ENCODE assay signal across 15 cellular contexts in genomic region chr3:52087728-52088127, GRCh38. TPM values are rescaled to one million over a fixed set of nuclear protein-coding genes. Genes with fewer than 3 reads are reported as not detected.
DNase-seq lines count a peak whose midpoint lies in the region; ATAC-seq and TF ChIP-seq lines count a peak whose summit lies in the region.
"Had no signal": no experiment of that assay in that cellular context is flagged by ENCODE, and none has a peak within 500 bp of the region (broad histone marks: within the 10 kb centered on the region; RNA-seq: fewer than 3 reads in every experiment).

No MANE protein-coding gene starts in this region.

- no peak overlapping the region for H2BK15ac ChIP-seq in H9 (ENCODE audit: low read depth, low read length)

- no peak overlapping the region for H4K5ac ChIP-seq in H9 (ENCODE audit: insufficient read length, low read depth, low read length)

- no peaks in the 10 kb centered on the region for H3K79me1 ChIP-seq in H9 (ENCODE audit: insufficient read depth, low read depth, low read length, poor library complexity, severe bottlenecking)

- no peak overlapping the region for H3K4ac ChIP-seq in H9 (ENCODE audit: low read depth, low read length)

- no peak overlapping the region for H3K18ac ChIP-seq in H9 (ENCODE audit: insufficient read length, low read depth, low read length)

- no peak overlapping the region for H2BK12ac ChIP-seq in H9 (ENCODE audit: insufficient read length, low read depth, low read length)

- H3K23me2 ChIP-seq in H9 (ENCODE audit: insufficient read length, low read depth, low read length, poor library complexity, severe bottlenecking) = no peaks in the 10 kb centered on the region

- H2AK5ac ChIP-seq in H9 (ENCODE audit: insufficient read length, low read length) = no peak overlapping the region

- no peak overlapping the region for H3K4me3 Mint-ChIP-seq in activated naive CD8-positive, alpha-beta T cell treated with anti-CD3 and anti-CD28 coated beads, Interleukin-2, amount 10 ng/mL, durations not matched to agents 7 days and 5 days
- H3K4me3 Mint-ChIP-seq in activated naive CD8-positive, alpha-beta T cell treated with anti-CD3 and anti-CD28 coated beads, Interleukin-2, amount 50 U/mL, for 24 hours = no peak overlapping the region
- H3K4me3 Mint-ChIP-seq in central memory CD8-positive, alpha-beta T cell = no peak overlapping the region
- H3K4me3 Mint-ChIP-seq in mesothelial cell of epicardium (no peak overlapping the region), H9 (no peak overlapping the region)

- H3K9me3 Mint-ChIP-seq in activated naive CD8-positive, alpha-beta T cell treated with anti-CD3 and anti-CD28 coated beads, Interleukin-2, amount 10 ng/mL, durations not matched to agents 7 days and 5 days = no peaks in the 10 kb centered on the region
- no peaks in the 10 kb centered on the region for H3K9me3 Mint-ChIP-seq in activated naive CD8-positive, alpha-beta T cell treated with anti-CD3 and anti-CD28 coated beads, Interleukin-2, amount 50 U/mL, for 24 hours
- H3K9me3 Mint-ChIP-seq in central memory CD8-positive, alpha-beta T cell = no peaks in the 10 kb centered on the region
- no peaks in the 10 kb centered on the region for H3K9me3 Mint-ChIP-seq in mesothelial cell of epicardium
- H3K9me3 Mint-ChIP-seq in H9 = no peaks in the 10 kb centered on the region

- WGBS in H9 (ENCODE audit: extremely low coverage, insufficient read length, low lambda C conversion rate) = no CpG with 5 or more reads among the region's 3 CpGs

- no peak overlapping the region for H4K91ac ChIP-seq in H9 (ENCODE audit: insufficient read length, low read depth, low read length)

- no peak overlapping the region for H4K8ac ChIP-seq in H9 (replicated peaks; ENCODE audit: insufficient read length, low read depth, low read length)

- H3K14ac ChIP-seq in H9 (ENCODE audit: insufficient read depth, low read length) = no peak overlapping the region

- H2AFZ ChIP-seq in H9 (ENCODE audit: low read length) = no peak overlapping the region

- H3K4me3 ChIP-seq in uterus = no peak overlapping the region
- H3K4me3 ChIP-seq: adrenal gland, prostate gland, thoracic aorta had no signal

- peak overlapping the region; percentile 73 for H3K27ac Mint-ChIP-seq in activated naive CD8-positive, alpha-beta T cell treated with anti-CD3 and anti-CD28 coated beads, Interleukin-2, amount 10 ng/mL, durations not matched to agents 7 days and 5 days
- no peak overlapping the region for H3K27ac Mint-ChIP-seq in activated naive CD8-positive, alpha-beta T cell treated with anti-CD3 and anti-CD28 coated beads, Interleukin-2, amount 50 U/mL, for 24 hours
- peak overlapping the region; percentile 61 for H3K27ac Mint-ChIP-seq in central memory CD8-positive, alpha-beta T cell (ENCODE audit: low read depth)
- peak overlapping the region; percentile 40 for H3K27ac Mint-ChIP-seq in mesothelial cell of epicardium
- H3K27ac Mint-ChIP-seq in H9 = peak overlapping the region in 1 of 3 experiments; percentile 13; a peak in 1 of 7 replicates

- peak overlapping the region; percentile 31 to 75 for H3K27ac ChIP-seq in uterus
- H3K27ac ChIP-seq in H9 (ENCODE audit: insufficient read length, low read depth, low read length) = no peak overlapping the region
- H3K27ac ChIP-seq: adrenal gland, prostate gland had no signal

- H3K27me3 ChIP-seq in uterus (no peaks in the 10 kb centered on the region), H9 (ENCODE audit: insufficient read depth, low read length) (no peaks in the 10 kb centered on the region)
- H3K27me3 ChIP-seq: adrenal gland had no signal

- no peak overlapping the region for H2BK120ac ChIP-seq in H9 (ENCODE audit: low read depth, low read length, poor library complexity, severe bottlenecking)

- TF ChIP-seq CTCF in mesothelial cell of epicardium (IDR thresholded peaks at IDR 0.05; ENCODE audit: unreplicated experiment) = no peak
- TF ChIP-seq CTCF in uterus (IDR thresholded peaks at IDR 0.05) = no peak
- no peak for TF ChIP-seq CTCF in omental fat pad (IDR thresholded peaks at IDR 0.05)
- TF ChIP-seq CTCF in H9 (conservative IDR thresholded peaks at IDR 0.05) = no peak

- H3K56ac ChIP-seq in H9 (ENCODE audit: insufficient read length, low read depth, low read length) = no peak overlapping the region

- no peak for ATAC-seq in activated naive CD8-positive, alpha-beta T cell treated with anti-CD3 and anti-CD28 coated beads, Interleukin-2, amount 10 ng/mL, durations not matched to agents 7 days and 5 days (ENCODE audit: low read depth)
- ATAC-seq in activated naive CD8-positive, alpha-beta T cell treated with anti-CD3 and anti-CD28 coated beads, Interleukin-2, amount 50 U/mL, for 24 hours = no peak
- no peak for ATAC-seq in central memory CD8-positive, alpha-beta T cell (replicated peaks; ENCODE audit: extremely low read depth, poor library complexity, severe bottlenecking)
- no peak for ATAC-seq in omental fat pad (ENCODE audit: low FRiP score)
- ATAC-seq: SK-N-SH treated with all-trans-retinoic acid at 6 μM for 48 hours had no signal

- H3K27me3 Mint-ChIP-seq in activated naive CD8-positive, alpha-beta T cell treated with anti-CD3 and anti-CD28 coated beads, Interleukin-2, amount 10 ng/mL, durations not matched to agents 7 days and 5 days = no peaks in the 10 kb centered on the region
- H3K27me3 Mint-ChIP-seq in activated naive CD8-positive, alpha-beta T cell treated with anti-CD3 and anti-CD28 coated beads, Interleukin-2, amount 50 U/mL, for 24 hours = no peaks in the 10 kb centered on the region
- H3K27me3 Mint-ChIP-seq in central memory CD8-positive, alpha-beta T cell = no peaks in the 10 kb centered on the region
- H3K27me3 Mint-ChIP-seq in mesothelial cell of epicardium (ENCODE audit: low read depth) (no peaks in the 10 kb centered on the region), H9 (ENCODE audit: low read depth) (no peaks in the 10 kb centered on the region)

- intact Hi-C loops in uterus (cut with DNase I; ENCODE audit: low total_unique reads) = no loop called here

- H3K36me3 Mint-ChIP-seq in activated naive CD8-positive, alpha-beta T cell treated with anti-CD3 and anti-CD28 coated beads, Interleukin-2, amount 10 ng/mL, durations not matched to agents 7 days and 5 days = peaks cover 2% of the 10 kb centered on the region
- no peaks in the 10 kb centered on the region for H3K36me3 Mint-ChIP-seq in activated naive CD8-positive, alpha-beta T cell treated with anti-CD3 and anti-CD28 coated beads, Interleukin-2, amount 50 U/mL, for 24 hours (ENCODE audit: low read depth)
- H3K36me3 Mint-ChIP-seq in central memory CD8-positive, alpha-beta T cell (ENCODE audit: insufficient read depth) = no peaks in the 10 kb centered on the region
- no peaks in the 10 kb centered on the region for H3K36me3 Mint-ChIP-seq in mesothelial cell of epicardium
- H3K36me3 Mint-ChIP-seq in H9 (ENCODE audit: insufficient read depth in 1 of 3, low read depth in 3 of 3) = peaks cover 3 to 12% (median 5%) of the 10 kb centered on the region in 3 experiments; a peak in 5 of 7 replicates

- DNase-seq in activated naive CD8-positive, alpha-beta T cell treated with anti-CD3 and anti-CD28 coated beads, Interleukin-2, amount 10 ng/mL, durations not matched to agents 7 days and 5 days = no peak
- no peak for DNase-seq in activated naive CD8-positive, alpha-beta T cell treated with anti-CD3 and anti-CD28 coated beads, Interleukin-2, amount 50 U/mL, for 24 hours
- DNase-seq in central memory CD8-positive, alpha-beta T cell (ENCODE audit: low spot score in 2 of 2) = no peak
- DNase-seq in mesothelial cell of epicardium (ENCODE audit: low spot score in 2 of 2, unreplicated experiment in 2 of 2) (no peak), uterus (no peak), omental fat pad (ENCODE audit: low spot score) (no peak), H9 (no peak), NAMALWA (ENCODE audit: low spot score) (no peak)
- DNase-seq: NCI-H1694 treated with DMSO at 0.1 percent for 48 hours; NCI-H510A; stimulated activated CD4-positive, alpha-beta T cell treated with anti-CD3 and anti-CD28 coated beads, Interleukin-1b, Interleukin-23, amount 100 ng/mL, for 48 hours had no signal

- POLR2A ChIA-PET in activated naive CD8-positive, alpha-beta T cell treated with anti-CD3 and anti-CD28 coated beads, Interleukin-2, amount 10 ng/mL, durations not matched to agents 7 days and 5 days (lab: Charles Lee) = interaction anchor here (0.9 to 1.1 kb wide), 2 partner anchors 35 to 86 kb away, joined by 4 read pairs; no protein-coding TSS in a partner anchor

- no peak overlapping the region for H3T11ph ChIP-seq in H9 (ENCODE audit: low read length)

- no peak overlapping the region for H3K9ac ChIP-seq in H9 (ENCODE audit: extremely low read depth, insufficient read length, low read length)

- no peak overlapping the region for H3K4me2 ChIP-seq in H9 (ENCODE audit: insufficient read depth, insufficient read length, low read length)

- H3K9me3 ChIP-seq in uterus = no peaks in the 10 kb centered on the region
- no peaks in the 10 kb centered on the region for H3K9me3 ChIP-seq in H9 (ENCODE audit: control insufficient read depth, low read depth, low read length)
- H3K9me3 ChIP-seq: adrenal gland, prostate gland, thoracic aorta had no signal

- peaks cover 30% of the 10 kb centered on the region for H3K4me1 Mint-ChIP-seq in activated naive CD8-positive, alpha-beta T cell treated with anti-CD3 and anti-CD28 coated beads, Interleukin-2, amount 10 ng/mL, durations not matched to agents 7 days and 5 days
- peaks cover 31% of the 10 kb centered on the region for H3K4me1 Mint-ChIP-seq in activated naive CD8-positive, alpha-beta T cell treated with anti-CD3 and anti-CD28 coated beads, Interleukin-2, amount 50 U/mL, for 24 hours
- peaks cover 25% of the 10 kb centered on the region for H3K4me1 Mint-ChIP-seq in central memory CD8-positive, alpha-beta T cell
- H3K4me1 Mint-ChIP-seq in mesothelial cell of epicardium (peaks cover 38% of the 10 kb centered on the region), H9 (peaks cover 6 to 26% of the 10 kb centered on the region in 2 experiments)

- no peak overlapping the region for H2BK5ac ChIP-seq in H9 (ENCODE audit: insufficient read length, low read length)

- no peaks in the 10 kb centered on the region for H3K79me2 ChIP-seq in H9 (ENCODE audit: insufficient read depth, low read length)

- TF ChIP-seq POLR2A in uterus (IDR thresholded peaks at IDR 0.05) = no peak

- no peak overlapping the region for H2BK20ac ChIP-seq in H9 (ENCODE audit: low read depth, low read length, poor library complexity, severe bottlenecking)

- H4K20me1 ChIP-seq in H9 (ENCODE audit: control insufficient read depth, insufficient read depth, insufficient read length) = no peaks in the 10 kb centered on the region

- H3K23ac ChIP-seq in H9 (ENCODE audit: insufficient read length, low read depth, low read length) = no peak overlapping the region

- peaks cover 0 to 12% of the 10 kb centered on the region in 2 donors for H3K4me1 ChIP-seq in uterus
- H3K4me1 ChIP-seq in H9 (ENCODE audit: insufficient read depth, low read length) = no peaks in the 10 kb centered on the region
- H3K4me1 ChIP-seq: prostate gland had no signal

- H3K36me3 ChIP-seq in uterus = no peaks in the 10 kb centered on the region
- H3K36me3 ChIP-seq: adrenal gland, prostate gland, thoracic aorta had no signal

RNA-seq across cellular contexts. Expression of gene DUSP7, which starts 31.4 kb away (rescaled TPM):
- total RNA-seq in activated naive CD8-positive, alpha-beta T cell treated with anti-CD3 and anti-CD28 coated beads, Interleukin-2, amount 10 ng/mL, durations not matched to agents 7 days and 5 days = 10 to 100 TPM; 30.9 to 31.3 TPM
- total RNA-seq in mesothelial cell of epicardium (32.0 to 34.6 TPM (median 32.2 TPM) in 3 replicates), uterus (10 to 100 TPM in 3 of 4 donors, 1 to 10 TPM in 1; 5.6 to 39.1 (median 12.3) TPM), omental fat pad (10 to 100 TPM in 3 of 4 donors, 1 to 10 TPM in 1; 5.5 to 22.2 (median 16.8) TPM), H9 (2021) (23.5 and 24.0 TPM in 2 replicates)
